Comparison of ENCODE assay signal across 1 cellular context in the genomic region with DNA sequence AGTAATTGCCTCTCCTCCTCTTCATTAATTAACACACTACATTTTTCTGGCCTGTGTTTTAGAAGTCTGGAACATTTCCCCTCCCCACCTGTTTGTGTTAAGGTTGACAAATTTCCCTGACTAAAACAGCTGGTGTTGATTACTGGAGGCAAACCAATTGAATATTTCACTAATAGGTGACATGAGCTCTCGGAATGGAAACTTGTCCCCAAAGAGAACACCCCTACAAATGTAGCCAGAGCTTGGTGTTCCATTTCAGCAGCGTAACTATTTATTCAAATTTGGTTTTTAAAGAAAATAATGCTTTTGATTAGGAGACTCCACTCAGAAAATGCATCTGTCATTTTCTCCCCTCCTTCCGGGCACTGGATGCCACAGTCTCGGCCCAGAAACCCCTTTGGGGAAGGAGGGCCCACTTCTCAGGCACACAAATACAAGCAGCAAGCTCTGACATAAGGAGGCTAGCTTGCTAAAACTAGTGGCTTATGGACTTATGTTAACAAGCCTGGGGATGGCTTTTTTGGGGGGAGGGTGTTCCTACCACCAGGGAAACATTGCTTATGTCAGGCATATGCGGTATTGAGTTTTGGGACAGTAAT.
TF ChIP-seq lines count a peak whose summit lies in the region.

No MANE protein-coding gene starts in this region.

TF ChIP-seq in IMR-90, 13 proteins besides CTCF, POLR2A, EP300 and RAD21 (continued from another document):
- TF ChIP-seq RCOR1 (IDR thresholded peaks at IDR 0.05; ENCODE audit: insufficient replicate concordance, low read length) (no peak), NFE2L2 (IDR thresholded peaks at IDR 0.05; ENCODE audit: low read depth, low read length) (no peak), MXI1 (IDR thresholded peaks at IDR 0.05; ENCODE audit: borderline replicate concordance, low read depth, low read length) (no peak), SMC3 (IDR thresholded peaks at IDR 0.05; ENCODE audit: low read depth, low read length) (no peak), MAZ (IDR thresholded peaks at IDR 0.05; ENCODE audit: borderline replicate concordance, low read depth, low read length) (no peak), MAFK (IDR thresholded peaks at IDR 0.05; ENCODE audit: low read depth, low read length) (no peak), CHD1 (IDR thresholded peaks at IDR 0.05; ENCODE audit: low read depth, low read length) (no peak), BHLHE40 (IDR thresholded peaks at IDR 0.05; ENCODE audit: low read depth, low read length) (no peak), RFX5 (IDR thresholded peaks at IDR 0.05; ENCODE audit: low read depth, low read length) (no peak)
- TF ChIP-seq, protein P1, sequence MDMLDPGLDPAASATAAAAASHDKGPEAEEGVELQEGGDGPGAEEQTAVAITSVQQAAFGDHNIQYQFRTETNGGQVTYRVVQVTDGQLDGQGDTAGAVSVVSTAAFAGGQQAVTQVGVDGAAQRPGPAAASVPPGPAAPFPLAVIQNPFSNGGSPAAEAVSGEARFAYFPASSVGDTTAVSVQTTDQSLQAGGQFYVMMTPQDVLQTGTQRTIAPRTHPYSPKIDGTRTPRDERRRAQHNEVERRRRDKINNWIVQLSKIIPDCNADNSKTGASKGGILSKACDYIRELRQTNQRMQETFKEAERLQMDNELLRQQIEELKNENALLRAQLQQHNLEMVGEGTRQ (IDR thresholded peaks at IDR 0.05; ENCODE audit: low read depth, low read length) = no peak
- TF ChIP-seq, protein P2, sequence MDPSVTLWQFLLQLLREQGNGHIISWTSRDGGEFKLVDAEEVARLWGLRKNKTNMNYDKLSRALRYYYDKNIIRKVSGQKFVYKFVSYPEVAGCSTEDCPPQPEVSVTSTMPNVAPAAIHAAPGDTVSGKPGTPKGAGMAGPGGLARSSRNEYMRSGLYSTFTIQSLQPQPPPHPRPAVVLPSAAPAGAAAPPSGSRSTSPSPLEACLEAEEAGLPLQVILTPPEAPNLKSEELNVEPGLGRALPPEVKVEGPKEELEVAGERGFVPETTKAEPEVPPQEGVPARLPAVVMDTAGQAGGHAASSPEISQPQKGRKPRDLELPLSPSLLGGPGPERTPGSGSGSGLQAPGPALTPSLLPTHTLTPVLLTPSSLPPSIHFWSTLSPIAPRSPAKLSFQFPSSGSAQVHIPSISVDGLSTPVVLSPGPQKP (IDR thresholded peaks at IDR 0.05; ENCODE audit: borderline replicate concordance, low read depth, low read length) = no peak
